8 cellular contexts compared by ENCODE assay signal in genomic region chr1:16727190-16728111, GRCh38. TPM values are rescaled to one million over a fixed set of nuclear protein-coding genes. Genes with fewer than 3 reads are reported as not detected.
DNase-seq lines count a peak whose midpoint lies in the region; ATAC-seq, FAIRE-seq and TF ChIP-seq lines count a peak whose summit lies in the region.

No MANE protein-coding gene starts in this region.

- H3K4me1 ChIP-seq in KMS-11 (ENCODE audit: low read depth, poor library complexity, severe bottlenecking) (peaks cover 6% of the 10 kb centered on the region), endothelial cell of umbilical vein (ENCODE audit: control insufficient read depth, extremely low read depth, insufficient read depth, low read length) (no peaks in the 10 kb centered on the region), psoas muscle (no peaks in the 10 kb centered on the region)

- H3K27me3 ChIP-seq in KMS-11 (ENCODE audit: insufficient read depth, low read depth), result peaks cover 28% of the 10 kb centered on the region; the same call in 1 of the 2 replicates
- peaks cover 22 to 24% of the 10 kb centered on the region in 2 experiments for H3K27me3 ChIP-seq in endothelial cell of umbilical vein (ENCODE audit: control insufficient read depth in 2 of 2, insufficient read depth in 2 of 2, low read length in 2 of 2)
- peaks cover 0 to 38% (median 3%) of the 10 kb centered on the region in 3 donors for H3K27me3 ChIP-seq in psoas muscle (ENCODE audit: insufficient read depth in 3 of 3, low read length in 2 of 3)

- H3K36me3 ChIP-seq in KMS-11 (ENCODE audit: insufficient read depth) (no peaks in the 10 kb centered on the region), endothelial cell of umbilical vein (ENCODE audit: control insufficient read depth in 2 of 2, extremely low read depth in 1 of 2, insufficient read depth in 2 of 2, low read length in 2 of 2) (no peaks in the 10 kb centered on the region), psoas muscle (ENCODE audit: insufficient read depth in 1 of 2, low read depth in 1 of 2) (no peaks in the 10 kb centered on the region)

- peak; percentile 38 to 64 (median 52) for ATAC-seq in psoas muscle

- H3K4me2 ChIP-seq in KMS-11 (peak overlapping the region; percentile 23; the same call in 1 of the 2 replicates), endothelial cell of umbilical vein (ENCODE audit: insufficient read depth, low read length) (no peak overlapping the region)

- no peaks in the 10 kb centered on the region for H3K9me3 ChIP-seq in endothelial cell of umbilical vein (replicated peaks; ENCODE audit: control insufficient read depth, insufficient read depth, low read length)
- no peaks in the 10 kb centered on the region for H3K9me3 ChIP-seq in psoas muscle

- H3K9ac ChIP-seq in KMS-11 (no peak overlapping the region), endothelial cell of umbilical vein (replicated peaks; ENCODE audit: extremely low read depth, insufficient read depth, low read length) (no peak overlapping the region)

- no peaks in the 10 kb centered on the region for H3K9me1 ChIP-seq in endothelial cell of umbilical vein (replicated peaks; ENCODE audit: control insufficient read depth, extremely low read depth, insufficient read depth, low read length)

- DNase-seq in GDM1 (lab: John Stamatoyannopoulos, UW), result peak; percentile 41
- peak; percentile 53 for DNase-seq in activated CD4-positive, CD25-positive, alpha-beta regulatory T cell treated with anti-CD3 and anti-CD28 coated beads, Interleukin-2, amount 50 U/mL, for 72 hours
- DNase-seq in endothelial cell of umbilical vein (ENCODE audit: low read depth, low spot score), result peak; percentile 39
- peak; percentile 34 to 52 for DNase-seq in psoas muscle
- no peak for DNase-seq in AG08395 (ENCODE audit: low spot score)
- no peak for DNase-seq in T1000 (lab: John Stamatoyannopoulos, UW)
- no peak for DNase-seq in AG20443 (ENCODE audit: low spot score)

- TF ChIP-seq POLR2A in endothelial cell of umbilical vein (IDR thresholded peaks at IDR 0.05; ENCODE audit: low read depth, low read length), result no peak

- POLR2A ChIA-PET in endothelial cell of umbilical vein (lab: Charles Lee), result no interaction called here

- dilution Hi-C loops in endothelial cell of umbilical vein (cut with MboI; ENCODE audit: extremely low pct_ligation_motif_present, low sequenced_read_pairs), result no loop called here

- no peak overlapping the region for H3K27ac ChIP-seq in KMS-11
- no peak overlapping the region for H3K27ac ChIP-seq in endothelial cell of umbilical vein (ENCODE audit: insufficient read depth, low read depth, low read length)
- no peak overlapping the region for H3K27ac ChIP-seq in psoas muscle

- TF ChIP-seq CTCF in KMS-11 (conservative IDR thresholded peaks at IDR 0.05; ENCODE audit: low read depth, low read length) (no peak), endothelial cell of umbilical vein (IDR thresholded peaks at IDR 0.05; ENCODE audit: extremely low read depth in 1 of 2, insufficient read depth in 1 of 2, low read depth in 1 of 2, low read length in 2 of 2) (no peak), psoas muscle (IDR thresholded peaks at IDR 0.05) (no peak)

- FAIRE-seq in endothelial cell of umbilical vein (lab: Jason Lieb, UNC), result no peak

- CTCF ChIA-PET in endothelial cell of umbilical vein (lab: Charles Lee), result interaction anchor here (1.2 to 2.2 kb wide), 5 partner anchors 18 to 107 kb away, joined by 3 to 8 read pairs (median 4); no protein-coding TSS in a partner anchor

- BruUV-seq in endothelial cell of umbilical vein (replicated peaks; lab: Mats Ljungman, UMichigan), result TSS peak; percentile 100

- H3K79me2 ChIP-seq in KMS-11 (ENCODE audit: insufficient read depth, low read depth) (no peaks in the 10 kb centered on the region), endothelial cell of umbilical vein (ENCODE audit: control insufficient read depth, insufficient read depth, low read length) (no peaks in the 10 kb centered on the region)

- H3K4me3 ChIP-seq in KMS-11 (IDR thresholded peaks at IDR 0.05; ENCODE audit: insufficient read depth, low read depth, low read length), result no peak overlapping the region
- H3K4me3 ChIP-seq in endothelial cell of umbilical vein (replicated peaks in 1 of 3; ENCODE audit: insufficient read depth in 1 of 3, low read depth in 1 of 3, low read length in 3 of 3), result no peak overlapping the region
- no peak overlapping the region for H3K4me3 ChIP-seq in psoas muscle

- WGBS in psoas muscle, 3 donors, result 71 to 80% (median 76%) methylated on average over 42 of the region's 42 CpGs

- H2AFZ ChIP-seq in KMS-11 (ENCODE audit: low read depth) (no peak overlapping the region), endothelial cell of umbilical vein (ENCODE audit: low read depth, low read length) (no peak overlapping the region)

- no peaks in the 10 kb centered on the region for H4K20me1 ChIP-seq in KMS-11 (ENCODE audit: insufficient read depth)
- H4K20me1 ChIP-seq in endothelial cell of umbilical vein (replicated peaks; ENCODE audit: control insufficient read depth, extremely low read depth, insufficient read depth, low read length), result no peaks in the 10 kb centered on the region

- intact Hi-C loops in endothelial cell of umbilical vein (cut with micrococcal nuclease) (no loop called here), psoas muscle (cut with DNase I) (no loop called here)

TF ChIP-seq in endothelial cell of umbilical vein, 7 proteins besides CTCF, POLR2A, EP300 and RAD21:
- TF ChIP-seq FOS (IDR thresholded peaks at IDR 0.05; ENCODE audit: borderline replicate concordance, insufficient read depth, low read length) (no peak), MYC (IDR thresholded peaks at IDR 0.05; ENCODE audit: low read depth, low read length) (no peak), JUN (IDR thresholded peaks at IDR 0.05; ENCODE audit: borderline replicate concordance, insufficient read depth, insufficient read length, low read depth) (no peak), MAX (IDR thresholded peaks at IDR 0.05; ENCODE audit: insufficient read depth, insufficient read length) (no peak), POLR2AphosphoS5 (IDR thresholded peaks at IDR 0.05; ENCODE audit: insufficient read depth, low read depth, low read length) (no peak), EZH2 (IDR thresholded peaks at IDR 0.05; ENCODE audit: borderline replicate concordance, low read depth, low read length, severe bottlenecking) (no peak), GATA2 (IDR thresholded peaks at IDR 0.05; ENCODE audit: insufficient read depth, insufficient read length, low read depth, low read length) (no peak)

RNA-seq across cellular contexts. Expression of gene RNU1-4, which starts 12.9 kb away (rescaled TPM):
- total RNA-seq in endothelial cell of umbilical vein (1,319 and 2,019 TPM in 2 replicates), psoas muscle (1,000 to 10,000 TPM; 1,264 to 5,208 (median 3,151) TPM)
- polyA plus RNA-seq in endothelial cell of umbilical vein (under 0.01 and 206 TPM in 2 replicates), psoas muscle (not detected)
- under 0.01 TPM in 1 of 2 replicates, not detected in the other for polyA plus RNA-seq in endothelial cell of umbilical vein (2011; cell fraction: cytosol; rRNA removed)
- polyA plus RNA-seq in endothelial cell of umbilical vein (2011; cell fraction: nucleus; rRNA removed), result under 0.01 TPM in 2 replicates
- polyA plus RNA-seq in endothelial cell of umbilical vein (2012), result 123 TPM in 1 of 2 replicates, not detected in the other
- 9,566 and 13,963 TPM in 2 replicates for polyA minus RNA-seq in endothelial cell of umbilical vein
- polyA minus RNA-seq in endothelial cell of umbilical vein (2011; cell fraction: cytosol; rRNA and poly(A)+ RNA removed), result 46,668 TPM
- polyA minus RNA-seq in endothelial cell of umbilical vein (2011; cell fraction: nucleus; rRNA and poly(A)+ RNA removed), result 60,677 and 87,675 TPM in 2 replicates

Comparison
In these comparisons a context has a peak if more than half of its experiments do, and no peak if none do; other contexts are left out.
1. DNase-seq: peak in GDM1 (single experiment), activated CD4-positive, CD25-positive, alpha-beta regulatory T cell treated with anti-CD3 and anti-CD28 coated beads, Interleukin-2, amount 50 U/mL, for 72 hours (single experiment), endothelial cell of umbilical vein (single experiment) and psoas muscle (2 of 2); none in AG08395 (single experiment), T1000 (single experiment) and AG20443 (single experiment).